ENCODE assay signal across 1 cellular context in genomic region chr5:125017796-125018195, GRCh38.
TF ChIP-seq lines count a peak whose summit lies in the region.

No MANE protein-coding gene starts in this region.

TF ChIP-seq in HepG2, 621 proteins besides CTCF, POLR2A, EP300 and RAD21 (continued from another document and continues in another):
- TF ChIP-seq ZNF687 (CRISPR knock-in tag; IDR thresholded peaks at IDR 0.05) (no peak), RFXANK (CRISPR knock-in tag; IDR thresholded peaks at IDR 0.05) (no peak), TCF7 (IDR thresholded peaks at IDR 0.05; ENCODE audit: low read depth) (peak; percentile 82), ZNF644 (CRISPR knock-in tag; IDR thresholded peaks at IDR 0.05; ENCODE audit: low read depth) (no peak), ZBTB43 (CRISPR knock-in tag; conservative IDR thresholded peaks at IDR 0.05) (no peak), RNF2 (conservative IDR thresholded peaks at IDR 0.05; ENCODE audit: low read depth) (no peak), HOMEZ (CRISPR knock-in tag; IDR thresholded peaks at IDR 0.05; ENCODE audit: low read depth) (no peak), FOXA3 (CRISPR knock-in tag; IDR thresholded peaks at IDR 0.05) (peak; percentile 77), HHEX (CRISPR knock-in tag; IDR thresholded peaks at IDR 0.05) (peak; percentile 46; the same call in 1 of the 2 replicates), AHDC1 (CRISPR knock-in tag; IDR thresholded peaks at IDR 0.05; ENCODE audit: borderline replicate concordance) (peak; percentile 36; the same call in 1 of the 2 replicates), CEBPZ (IDR thresholded peaks at IDR 0.05; ENCODE audit: low read length) (no peak), MAFK (conservative IDR thresholded peaks at IDR 0.05 in 1 of 2, IDR thresholded peaks at IDR 0.05 in 1 of 2; ENCODE audit: low read length in 2 of 2) (0 out of 4 replicates have a peak, but pooled peaks of 1 of the 2 experiments have one; percentile 21), SP5 (CRISPR knock-in tag; IDR thresholded peaks at IDR 0.05; ENCODE audit: borderline replicate concordance, low read depth) (peak; percentile 49; the same call in 1 of the 2 replicates), HMG20A (CRISPR knock-in tag; IDR thresholded peaks at IDR 0.05; ENCODE audit: borderline replicate concordance) (peak; percentile 52; the same call in 1 of the 2 replicates), DNMT3B (CRISPR knock-in tag; conservative IDR thresholded peaks at IDR 0.05) (no peak), TEAD3 (CRISPR knock-in tag; optimal IDR thresholded peaks at IDR 0.05; ENCODE audit: borderline replicate concordance) (peak; percentile 34), ETV6 (CRISPR knock-in tag; conservative IDR thresholded peaks at IDR 0.05) (no peak), ZNF280B (CRISPR knock-in tag; IDR thresholded peaks at IDR 0.05; ENCODE audit: borderline replicate concordance) (no peak), RARA (CRISPR knock-in tag; IDR thresholded peaks at IDR 0.05) (peak; percentile 50), KAT8 (CRISPR knock-in tag; IDR thresholded peaks at IDR 0.05) (no peak), FOXA1 (IDR thresholded peaks at IDR 0.05) (no peak), FOXA1 (CRISPR knock-in tag; IDR thresholded peaks at IDR 0.05) (peak; percentile 63), ZNF331 (CRISPR knock-in tag; IDR thresholded peaks at IDR 0.05) (peak; percentile 18; the same call in 1 of the 2 replicates), MAFF (IDR thresholded peaks at IDR 0.05; ENCODE audit: low read depth, low read length) (peak; percentile 28; the same call in 1 of the 2 replicates), SIX1 (CRISPR knock-in tag; IDR thresholded peaks at IDR 0.05; ENCODE audit: borderline replicate concordance) (no peak), ISL2 (CRISPR knock-in tag; IDR thresholded peaks at IDR 0.05) (peak; percentile 42; the same call in 1 of the 2 replicates), SOX13 (IDR thresholded peaks at IDR 0.05) (no peak), SOX13 (CRISPR knock-in tag; conservative IDR thresholded peaks at IDR 0.05 in 1 of 2, IDR thresholded peaks at IDR 0.05 in 1 of 2) (peak in 1 of 2 experiments; percentile 65; a peak in 2 of 4 replicates), BCL6 (CRISPR knock-in tag; IDR thresholded peaks at IDR 0.05) (peak; percentile 78), FOSL2 (CRISPR knock-in tag; IDR thresholded peaks at IDR 0.05) (peak; percentile 81), HNRNPH1 (optimal IDR thresholded peaks at IDR 0.05; ENCODE audit: low read depth, low read length) (no peak), SOX6 (IDR thresholded peaks at IDR 0.05) (no peak), SOX6 (CRISPR knock-in tag; IDR thresholded peaks at IDR 0.05) (peak; percentile 41; the same call in 1 of the 2 replicates), HIVEP1 (CRISPR knock-in tag; IDR thresholded peaks at IDR 0.05) (no peak), ZNF414 (CRISPR knock-in tag; IDR thresholded peaks at IDR 0.05) (no peak), ZNF747 (CRISPR knock-in tag; IDR thresholded peaks at IDR 0.05; ENCODE audit: borderline replicate concordance) (no peak), NBN (conservative IDR thresholded peaks at IDR 0.05) (no peak), NR2F1 (CRISPR knock-in tag; IDR thresholded peaks at IDR 0.05) (peak; percentile 71 to 83), FOSL1 (CRISPR knock-in tag; IDR thresholded peaks at IDR 0.05; ENCODE audit: borderline replicate concordance) (peak; percentile 52; the same call in 1 of the 2 replicates), TBX3 (IDR thresholded peaks at IDR 0.05; ENCODE audit: borderline replicate concordance) (peak; percentile 17; the same call in 1 of the 2 replicates), GATAD2A (CRISPR knock-in tag; IDR thresholded peaks at IDR 0.05) (peak; percentile 49; the same call in 1 of the 2 replicates)
